In genomic region chr5:9057406-9058000, GRCh38 we compare ENCODE assay signal across 30 cellular contexts.
DNase-seq lines count a peak whose midpoint lies in the region; ATAC-seq and TF ChIP-seq lines count a peak whose summit lies in the region.
"Had no signal": no experiment of that assay in that cellular context is flagged by ENCODE, and none has a peak within 500 bp of the region (broad histone marks: within the 10 kb centered on the region; RNA-seq: fewer than 3 reads in every experiment).

No MANE protein-coding gene starts in this region.

- H4K20me1 ChIP-seq in mammary epithelial cell (ENCODE audit: insufficient read depth, low read length): no peaks in the 10 kb centered on the region
- no peaks in the 10 kb centered on the region for H4K20me1 ChIP-seq in fibroblast of lung (ENCODE audit: control insufficient read depth, extremely low read depth, insufficient read depth, low read length)

- DNase-seq in mammary epithelial cell (no peak), breast epithelium (ENCODE audit: low spot score in 2 of 2) (no peak), fibroblast of lung (ENCODE audit: low read depth in 2 of 2) (peak in 1 of 2 donors; percentile 43), mucosa of descending colon (no peak), NCI-H748 (lab: John Stamatoyannopoulos, UW; ENCODE audit: unreplicated experiment) (no peak), esophagus squamous epithelium (lab: John Stamatoyannopoulos, UW) (no peak)
- no peak for DNase-seq in stimulated activated CD4-positive, alpha-beta T cell treated with anti-CD3 and anti-CD28 coated beads, Interleukin-4, amount 100 ng/mL, for 24 hours
- DNase-seq: activated CD4-positive, alpha-beta memory T cell treated with anti-CD3 and anti-CD28 coated beads for 36 hours; activated CD4-positive, CD25-positive, alpha-beta regulatory T cell treated with anti-CD3 and anti-CD28 coated beads, Interleukin-2, amount 50 U/mL, for 72 hours; activated naive CD4-positive, alpha-beta T cell; CD8-positive, alpha-beta memory T cell; dermis blood vessel endothelial cell; DMS 273 treated with DMSO at 0.1 percent for 48 hours; glutamatergic neuron; islet precursor cell; KBM-7; natural killer cell; NCI-H1092 treated with DMSO at 0.1 percent for 48 hours; NCI-H187; NCI-H2171 treated with DMSO at 0.1 percent for 48 hours; NCI-H510A treated with DMSO at 0.1 percent for 48 hours; NK-92 treated with Interleukin-12 subunit alpha and Interleukin-12 subunit beta, amount 100 ng/mL, for 24 hours; PC-3; stimulated activated naive B cell treated with anti-CD40 and anti-IgM and Interleukin-4, amounts not matched to agents 10 μg/mL and 1 μg/mL and 100 μg/mL, for 72 hours; T-helper 17 cell; upper lobe of right lung had no signal

- H3K4me3 ChIP-seq in mammary epithelial cell (replicated peaks in 1 of 3; ENCODE audit: insufficient read depth in 1 of 3, low read depth in 2 of 3, low read length in 3 of 3) (no peak overlapping the region), breast epithelium (no peak overlapping the region), fibroblast of lung (replicated peaks in 1 of 4; ENCODE audit: control extremely low read depth in 1 of 4, insufficient read depth in 1 of 4, low read depth in 3 of 4, low read length in 4 of 4) (no peak overlapping the region), mucosa of descending colon (no peak overlapping the region), esophagus squamous epithelium (no peak overlapping the region)
- H3K4me3 ChIP-seq: GM12878, suprapubic skin, upper lobe of right lung had no signal

- BruUV-seq in mammary epithelial cell (replicated peaks; lab: Mats Ljungman, UMichigan): no TSS peak

- peak; percentile 31 for ATAC-seq in mucosa of descending colon
- no peak for ATAC-seq in GM21619 (IDR thresholded peaks at IDR 0.05; ENCODE audit: unreplicated experiment)
- ATAC-seq: GM12878; natural killer cell; PC-3; Right ventricle myocardium inferior; stimulated activated naive B cell treated with anti-CD40 and anti-IgM and Interleukin-4, amounts not matched to agents 10 μg/mL and 1 μg/mL and 100 μg/mL, for 72 hours; T-helper 17 cell; upper lobe of right lung had no signal

- H3K27me3 ChIP-seq in mammary epithelial cell (ENCODE audit: insufficient read depth, low read length) (no peaks in the 10 kb centered on the region), breast epithelium (no peaks in the 10 kb centered on the region), fibroblast of lung (ENCODE audit: control insufficient read depth, insufficient read depth, low read length) (no peaks in the 10 kb centered on the region), esophagus squamous epithelium (no peaks in the 10 kb centered on the region)
- H3K27me3 ChIP-seq: suprapubic skin, upper lobe of right lung had no signal

- peaks cover 56% of the 10 kb centered on the region for H3K4me1 ChIP-seq in mammary epithelial cell (ENCODE audit: insufficient read depth, low read length)
- H3K4me1 ChIP-seq in breast epithelium: no peaks in the 10 kb centered on the region
- H3K4me1 ChIP-seq in fibroblast of lung (ENCODE audit: control insufficient read depth, extremely low read depth, insufficient read depth, low read length): peaks cover 35% of the 10 kb centered on the region
- H3K4me1 ChIP-seq in mucosa of descending colon (ENCODE audit: low read depth): no peaks in the 10 kb centered on the region
- H3K4me1 ChIP-seq in esophagus squamous epithelium: peaks cover 0 to 50% (median 5%) of the 10 kb centered on the region in 3 donors

- no peak for TF ChIP-seq POLR2A in breast epithelium (IDR thresholded peaks at IDR 0.05)
- no peak for TF ChIP-seq POLR2A in esophagus squamous epithelium (IDR thresholded peaks at IDR 0.05)

- 72% methylated on average over 3 of the region's 3 CpGs for WGBS in mammary epithelial cell (ENCODE audit: low coverage, missing lambda C conversion rate)
- WGBS in esophagus squamous epithelium, 2 donors: 70 to 74% methylated on average over 2 to 3 of the region's 3 CpGs

- dilution Hi-C loops in mammary epithelial cell (cut with HindIII; ENCODE audit: low sequenced_read_pairs): no loop called here

- in situ Hi-C loops in mammary epithelial cell (cut with MboI; ENCODE audit: low sequenced_read_pairs in 2 of 2): no loop called here

- H3K27ac ChIP-seq in mammary epithelial cell (ENCODE audit: insufficient read depth, low read depth, low read length) (peak overlapping the region; percentile 87), breast epithelium (no peak overlapping the region), fibroblast of lung (ENCODE audit: insufficient read depth, low read length) (peak overlapping the region; percentile 37), esophagus squamous epithelium (no peak overlapping the region)
- H3K27ac ChIP-seq: suprapubic skin, upper lobe of right lung had no signal

- no peaks in the 10 kb centered on the region for H3K9me3 ChIP-seq in mammary epithelial cell (replicated peaks; ENCODE audit: insufficient read depth, low read length)
- H3K9me3 ChIP-seq in breast epithelium: no peaks in the 10 kb centered on the region
- H3K9me3 ChIP-seq in fibroblast of lung (ENCODE audit: control insufficient read depth, insufficient read depth, low read depth, low read length): no peaks in the 10 kb centered on the region
- no peaks in the 10 kb centered on the region for H3K9me3 ChIP-seq in mucosa of descending colon
- H3K9me3 ChIP-seq in esophagus squamous epithelium: no peaks in the 10 kb centered on the region
- H3K9me3 ChIP-seq: suprapubic skin, upper lobe of right lung had no signal

- no peak for TF ChIP-seq CTCF in mammary epithelial cell (conservative IDR thresholded peaks at IDR 0.05 in 1 of 2, IDR thresholded peaks at IDR 0.05 in 1 of 2; ENCODE audit: extremely low read depth in 1 of 2, insufficient read depth in 1 of 2, low read depth in 1 of 2, low read length in 2 of 2)
- no peak for TF ChIP-seq CTCF in breast epithelium (IDR thresholded peaks at IDR 0.05)
- no peak for TF ChIP-seq CTCF in fibroblast of lung (conservative IDR thresholded peaks at IDR 0.05 in 1 of 2, IDR thresholded peaks at IDR 0.05 in 1 of 2; ENCODE audit: low read depth in 1 of 2, low read length in 2 of 2)
- no peak for TF ChIP-seq CTCF in mucosa of descending colon (IDR thresholded peaks at IDR 0.05)
- no peak for TF ChIP-seq CTCF in esophagus squamous epithelium (IDR thresholded peaks at IDR 0.05)

- no peaks in the 10 kb centered on the region for H3K36me3 ChIP-seq in mammary epithelial cell (ENCODE audit: insufficient read depth, low read length)
- no peaks in the 10 kb centered on the region for H3K36me3 ChIP-seq in breast epithelium
- H3K36me3 ChIP-seq in fibroblast of lung (ENCODE audit: control insufficient read depth, insufficient read depth, low read length): no peaks in the 10 kb centered on the region
- H3K36me3 ChIP-seq in mucosa of descending colon (ENCODE audit: low read depth): no peaks in the 10 kb centered on the region
- peaks cover 0 to 5% (median 0%) of the 10 kb centered on the region in 3 donors for H3K36me3 ChIP-seq in esophagus squamous epithelium
- H3K36me3 ChIP-seq: upper lobe of right lung had no signal

- H2AFZ ChIP-seq in mammary epithelial cell (ENCODE audit: low read depth, low read length) (peak overlapping the region; percentile 37), fibroblast of lung (ENCODE audit: low read length) (no peak overlapping the region)

- no peak overlapping the region for H3K9ac ChIP-seq in mammary epithelial cell (ENCODE audit: insufficient read depth, low read length)
- no peak overlapping the region for H3K9ac ChIP-seq in fibroblast of lung (ENCODE audit: insufficient read depth, low read length)

- CTCF ChIA-PET in mammary epithelial cell (lab: Charles Lee; ENCODE audit: low non-redundant PET): no interaction called here

- H3K4me2 ChIP-seq in mammary epithelial cell (ENCODE audit: insufficient read depth, low read depth, low read length) (no peak overlapping the region), fibroblast of lung (ENCODE audit: extremely low read depth, insufficient read depth, low read length) (no peak overlapping the region)

- intact Hi-C loops in mammary epithelial cell (cut with micrococcal nuclease): loop anchor here (5.0 to 10.0 kb wide), 2 partner anchors 75 to 487 kb away; partner anchors contain the start of gene SEMA5A
- intact Hi-C loops in breast epithelium (cut with DNase I; ENCODE audit: low total_unique reads): no loop called here
- intact Hi-C loops in mucosa of descending colon (cut with DNase I, micrococcal nuclease): no loop called here
- intact Hi-C loops in esophagus squamous epithelium (cut with DNase I): no loop called here

- H3K79me2 ChIP-seq in mammary epithelial cell (ENCODE audit: insufficient read depth, low read length): no peaks in the 10 kb centered on the region
- H3K79me2 ChIP-seq in fibroblast of lung (ENCODE audit: control insufficient read depth, insufficient read depth, low read length): no peaks in the 10 kb centered on the region

Comparison
In these comparisons a context has a peak if more than half of its experiments do, and no peak if none do; other contexts are left out.
1. H3K27ac ChIP-seq: peak in mammary epithelial cell (single experiment) and fibroblast of lung (single experiment); none in breast epithelium (0 of 2) and esophagus squamous epithelium (0 of 4).